Comparison of ENCODE assay signal across 2 cellular contexts in the genomic region with DNA sequence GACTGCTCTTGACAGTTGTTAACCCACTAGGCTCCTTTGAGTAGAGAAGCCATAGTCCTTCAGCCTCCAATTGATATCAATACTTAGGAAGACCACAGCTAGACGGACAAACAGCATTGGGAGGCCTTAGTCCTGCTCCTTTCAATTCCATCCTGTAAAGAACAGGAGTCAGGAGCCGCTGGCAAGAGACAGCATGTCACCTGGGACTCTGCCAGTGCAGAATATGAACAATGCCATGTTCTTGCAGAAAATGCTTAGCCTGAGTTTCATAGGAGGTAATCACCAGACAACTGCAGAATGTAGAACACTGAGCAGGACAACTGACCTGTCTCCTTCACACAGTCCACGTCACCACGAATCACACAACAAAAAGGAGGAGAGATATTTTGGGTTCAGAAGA. TPM values are rescaled to one million over a fixed set of nuclear protein-coding genes. Genes with fewer than 3 reads are reported as not detected.
"Had no signal": no experiment of that assay in that cellular context is flagged by ENCODE, and none has a peak within 500 bp of the region (broad histone marks: within the 10 kb centered on the region; RNA-seq: fewer than 3 reads in every experiment).

No MANE protein-coding gene starts in this region.

RNA-seq across cellular contexts. Expression of a gene that starts 25.3 kb away (rescaled TPM):
- total RNA-seq: OCI-LY7, PC-9 had no signal
